21 cellular contexts compared by ENCODE assay signal in the genomic region with DNA sequence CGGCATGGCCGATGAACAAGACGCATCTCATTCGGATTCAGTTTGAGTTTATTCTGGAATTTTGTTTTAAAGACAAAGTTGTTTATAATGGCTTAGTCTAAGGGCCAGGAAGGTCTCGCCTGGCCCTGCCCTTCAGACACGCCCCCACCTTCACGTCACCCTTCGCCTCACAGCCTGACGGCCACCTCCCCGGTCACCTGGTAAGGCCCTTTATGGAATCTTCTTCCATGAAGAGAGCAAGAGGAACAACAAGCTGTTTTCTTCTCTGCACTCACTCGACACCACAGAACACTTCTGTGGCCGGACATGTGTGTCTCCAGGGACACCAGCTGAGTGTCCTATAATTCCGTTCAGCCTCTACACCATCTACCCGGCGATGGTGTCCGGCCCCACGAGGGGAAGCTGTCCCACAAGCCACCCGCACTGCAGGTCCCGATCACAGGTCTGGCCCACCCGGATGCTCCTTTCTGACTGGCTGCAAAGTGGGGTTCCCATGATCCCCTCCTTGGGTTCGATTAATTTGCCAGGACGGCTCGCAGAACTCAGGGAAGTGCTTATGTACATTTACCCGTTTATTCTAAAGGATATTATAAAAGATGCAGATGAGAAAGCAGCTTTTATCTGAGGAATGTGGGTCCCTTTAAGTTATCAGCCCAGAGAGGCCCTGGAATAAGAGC. TPM values are rescaled to one million over a fixed set of nuclear protein-coding genes. Genes with fewer than 3 reads are reported as not detected.
DNase-seq lines count a peak whose midpoint lies in the region; ATAC-seq, FAIRE-seq and TF ChIP-seq lines count a peak whose summit lies in the region.
"Had no signal": no experiment of that assay in that cellular context is flagged by ENCODE, and none has a peak within 500 bp of the region (broad histone marks: within the 10 kb centered on the region; RNA-seq: fewer than 3 reads in every experiment).

No MANE protein-coding gene starts in this region.

- no peak for FAIRE-seq in kidney (lab: Jason Lieb, UNC)
- FAIRE-seq: GM12892, HTR-8/SVneo had no signal

- H3K9me3 Mint-ChIP-seq in progenitor cell of endocrine pancreas (ENCODE audit: low read depth) = peaks cover 8% of the 10 kb centered on the region
- H3K9me3 Mint-ChIP-seq in activated CD4-positive, alpha-beta T cell treated with anti-CD3 and anti-CD28 coated beads, Interleukin-2, amount 10 ng/mL, durations not matched to agents 24 days and 14 days = no peaks in the 10 kb centered on the region

- peaks cover 26% of the 10 kb centered on the region for H3K27me3 Mint-ChIP-seq in progenitor cell of endocrine pancreas
- H3K27me3 Mint-ChIP-seq in activated CD4-positive, alpha-beta T cell treated with anti-CD3 and anti-CD28 coated beads, Interleukin-2, amount 10 ng/mL, durations not matched to agents 24 days and 14 days = peaks cover 26% of the 10 kb centered on the region

- no peak overlapping the region for H3K4me3 Mint-ChIP-seq in progenitor cell of endocrine pancreas (ENCODE audit: low read depth)
- H3K4me3 Mint-ChIP-seq in activated CD4-positive, alpha-beta T cell treated with anti-CD3 and anti-CD28 coated beads, Interleukin-2, amount 10 ng/mL, durations not matched to agents 24 days and 14 days = no peak overlapping the region
- H3K4me3 Mint-ChIP-seq: CD4-positive, alpha-beta memory T cell had no signal

- H3K27me3 ChIP-seq in RWPE2 (ENCODE audit: insufficient read depth, poor library complexity, severe bottlenecking) = no peaks in the 10 kb centered on the region

- H3K36me3 Mint-ChIP-seq in progenitor cell of endocrine pancreas (ENCODE audit: insufficient read depth) = no peaks in the 10 kb centered on the region
- H3K36me3 Mint-ChIP-seq in activated CD4-positive, alpha-beta T cell treated with anti-CD3 and anti-CD28 coated beads, Interleukin-2, amount 10 ng/mL, durations not matched to agents 24 days and 14 days (ENCODE audit: low read depth) = no peaks in the 10 kb centered on the region
- H3K36me3 Mint-ChIP-seq: CD4-positive, alpha-beta memory T cell had no signal

- H3K4me1 Mint-ChIP-seq in progenitor cell of endocrine pancreas (ENCODE audit: low read depth) = peaks cover 13% of the 10 kb centered on the region
- H3K4me1 Mint-ChIP-seq in activated CD4-positive, alpha-beta T cell treated with anti-CD3 and anti-CD28 coated beads, Interleukin-2, amount 10 ng/mL, durations not matched to agents 24 days and 14 days = peaks cover 7% of the 10 kb centered on the region

- H3K9ac ChIP-seq in kidney (ENCODE audit: low read length in 2 of 2) = no peak overlapping the region
- H3K9ac ChIP-seq: GM23248 had no signal

- DNase-seq in Right ventricle myocardium superior = peak; percentile 34
- DNase-seq in left cardiac atrium = no peak
- DNase-seq in RWPE2 (ENCODE audit: low spot score) = peak; percentile 27
- peak; percentile 53 for DNase-seq in kidney
- no peak for DNase-seq in progenitor cell of endocrine pancreas (ENCODE audit: low spot score, unreplicated experiment)
- DNase-seq in activated CD4-positive, alpha-beta T cell treated with anti-CD3 and anti-CD28 coated beads, Interleukin-2, amount 10 ng/mL, durations not matched to agents 24 days and 14 days = no peak
- DNase-seq in activated CD4-positive, alpha-beta T cell treated with anti-CD3 and anti-CD28 coated beads, Interleukin-2, amount 50 U/mL, for 48 hours = no peak
- DNase-seq: DMS79; GM23248; NCI-H1092; NCI-H1694 treated with DMSO at 0.1 percent for 48 hours; NCI-H345; NCI-H526 treated with DMSO at 0.1 percent for 48 hours; NK-92 treated with Interleukin-12 subunit alpha and Interleukin-12 subunit beta, amount 100 ng/mL, for 24 hours; OCI-M1 had no signal

- H3K4me1 ChIP-seq in RWPE2 (ENCODE audit: insufficient read depth, poor library complexity, severe bottlenecking) (no peaks in the 10 kb centered on the region), kidney (ENCODE audit: control insufficient read depth in 1 of 2, insufficient read depth in 1 of 2, low read depth in 1 of 2, low read length in 2 of 2) (no peaks in the 10 kb centered on the region)

- H3K9me3 ChIP-seq in RWPE2 (ENCODE audit: severe bottlenecking) (peaks cover 2% of the 10 kb centered on the region), kidney (ENCODE audit: control insufficient read depth in 1 of 2, low read length in 2 of 2) (peaks cover 0 to 4% of the 10 kb centered on the region in 2 donors)

- ATAC-seq in Right ventricle myocardium superior (ENCODE audit: poor library complexity) (no peak), left cardiac atrium (no peak), RWPE2 (ENCODE audit: low read depth) (no peak), GM18867 (IDR thresholded peaks at IDR 0.05; ENCODE audit: unreplicated experiment) (no peak)

- intact Hi-C loops in Right ventricle myocardium superior (cut with DNase I) (no loop called here), left cardiac atrium (cut with DNase I) (no loop called here), kidney (cut with DNase I) (no loop called here)
- intact Hi-C loops in activated CD4-positive, alpha-beta T cell treated with anti-CD3 and anti-CD28 coated beads, Interleukin-2, amount 10 ng/mL, durations not matched to agents 24 days and 14 days (cut with micrococcal nuclease) = no loop called here

- H3K27ac ChIP-seq in RWPE2 (ENCODE audit: poor library complexity, severe bottlenecking) = no peak overlapping the region
- H3K27ac ChIP-seq in kidney (ENCODE audit: low read depth in 2 of 2, low read length in 2 of 2) = no peak overlapping the region
- H3K27ac ChIP-seq: GM23248, RWPE1 had no signal

- peak overlapping the region; percentile 33 for H3K27ac Mint-ChIP-seq in progenitor cell of endocrine pancreas
- no peak overlapping the region for H3K27ac Mint-ChIP-seq in activated CD4-positive, alpha-beta T cell treated with anti-CD3 and anti-CD28 coated beads, Interleukin-2, amount 10 ng/mL, durations not matched to agents 24 days and 14 days
- H3K27ac Mint-ChIP-seq: CD4-positive, alpha-beta memory T cell had no signal

- no peaks in the 10 kb centered on the region for H3K36me3 ChIP-seq in RWPE2 (ENCODE audit: low read depth)
- H3K36me3 ChIP-seq in kidney (ENCODE audit: control insufficient read depth in 1 of 2, insufficient read depth in 2 of 2, low read length in 2 of 2) = no peaks in the 10 kb centered on the region

- no peak for TF ChIP-seq CTCF in RWPE2 (IDR thresholded peaks at IDR 0.05; ENCODE audit: poor library complexity, severe bottlenecking)
- TF ChIP-seq CTCF in kidney (IDR thresholded peaks at IDR 0.05; ENCODE audit: borderline replicate concordance, extremely low read depth, insufficient read depth) = no peak
- no peak for TF ChIP-seq CTCF in progenitor cell of endocrine pancreas (IDR thresholded peaks at IDR 0.05; ENCODE audit: unreplicated experiment)

- H3K4me3 ChIP-seq in RWPE2 (ENCODE audit: severe bottlenecking) (no peak overlapping the region), kidney (ENCODE audit: low read length in 2 of 2) (no peak overlapping the region)
- H3K4me3 ChIP-seq: GM23248 had no signal

RNA-seq across cellular contexts. Expression of a gene that starts 17.4 kb away (rescaled TPM):
- not detected for total RNA-seq in Right ventricle myocardium superior
- total RNA-seq in left cardiac atrium = under 1 TPM; 0.34 to 0.50 TPM
- 8.7 TPM for total RNA-seq in kidney
- polyA plus RNA-seq in kidney (ENCODE audit: insufficient read depth, low read depth, low replicate concordance) = 0.43 TPM
- total RNA-seq in progenitor cell of endocrine pancreas = 11.0 and 14.2 TPM in 2 replicates
- total RNA-seq in activated CD4-positive, alpha-beta T cell treated with anti-CD3 and anti-CD28 coated beads, Interleukin-2, amount 10 ng/mL, durations not matched to agents 24 days and 14 days = 0.19 and 0.21 TPM in 2 replicates

RNA-seq across cellular contexts. Expression of a gene that starts 54.9 kb away (rescaled TPM):
- total RNA-seq in Right ventricle myocardium superior (not detected), left cardiac atrium (under 1 TPM in 1 of 2 donors, not detected in 1; 0.10 TPM), kidney (0.91 TPM), progenitor cell of endocrine pancreas (1.1 and 1.2 TPM in 2 replicates)
- 1.1 TPM for polyA plus RNA-seq in kidney (ENCODE audit: insufficient read depth, low read depth, low replicate concordance)
- total RNA-seq in activated CD4-positive, alpha-beta T cell treated with anti-CD3 and anti-CD28 coated beads, Interleukin-2, amount 10 ng/mL, durations not matched to agents 24 days and 14 days = not detected in 2 replicates
- total RNA-seq: CD4-positive, alpha-beta memory T cell; G401; GM23248 had no signal
- polyA plus RNA-seq: CD4-positive, alpha-beta memory T cell; GM23248 had no signal

Comparison
In these comparisons a context has a peak if more than half of its experiments do, and no peak if none do; other contexts are left out.
1. DNase-seq: peak in Right ventricle myocardium superior (single experiment), RWPE2 (single experiment) and kidney (single experiment); none in left cardiac atrium (single experiment), progenitor cell of endocrine pancreas (single experiment), activated CD4-positive, alpha-beta T cell treated with anti-CD3 and anti-CD28 coated beads, Interleukin-2, amount 10 ng/mL, durations not matched to agents 24 days and 14 days (single experiment) and activated CD4-positive, alpha-beta T cell treated with anti-CD3 and anti-CD28 coated beads, Interleukin-2, amount 50 U/mL, for 48 hours (0 of 2).